1 cellular context compared by ENCODE assay signal in the genomic region with DNA sequence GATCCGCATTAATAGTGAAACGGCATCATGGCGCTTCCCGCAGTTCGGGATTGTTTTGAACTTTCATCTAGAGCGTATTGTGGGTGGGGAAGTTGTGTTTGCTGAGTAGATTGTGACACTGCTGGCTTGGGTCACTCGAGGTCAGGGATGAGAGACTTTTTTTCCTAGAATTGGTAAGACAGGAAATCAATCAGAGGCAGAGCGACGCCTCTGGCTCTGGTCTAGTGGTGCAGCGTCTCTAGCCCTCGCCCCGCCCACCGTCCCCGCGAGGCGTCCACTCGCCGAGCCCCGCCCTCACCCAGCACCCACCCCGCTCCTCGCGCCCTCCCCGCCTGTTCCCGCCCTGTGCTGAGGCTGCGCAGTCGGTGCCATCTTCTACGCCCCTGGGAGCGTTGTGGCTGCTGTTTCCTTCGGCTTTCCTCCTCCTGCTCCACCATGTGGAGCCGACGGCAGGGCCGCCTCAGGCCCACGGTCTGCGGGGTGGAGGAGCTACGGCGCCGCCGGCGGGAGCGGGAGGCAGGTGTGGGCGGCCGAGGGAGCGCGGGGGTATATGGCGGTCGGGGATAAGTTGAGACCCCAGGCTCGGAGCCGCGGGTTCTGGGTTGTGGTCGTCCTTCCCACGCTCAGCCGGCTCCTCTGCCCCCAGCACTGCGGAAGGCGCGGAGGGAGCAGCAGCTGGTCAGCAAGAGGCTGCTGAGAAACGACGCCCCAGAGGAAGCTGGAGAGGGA.
TF ChIP-seq lines count a peak whose summit lies in the region.

A gene (plus strand): TSS at position 359 of the 729 bp plus-strand sequence. CDS start 77 bp downstream, at position 436.

TF ChIP-seq in HepG2, 621 proteins besides CTCF, POLR2A, EP300 and RAD21 (continued from another document and continues in another):
- TF ChIP-seq, protein P1, sequence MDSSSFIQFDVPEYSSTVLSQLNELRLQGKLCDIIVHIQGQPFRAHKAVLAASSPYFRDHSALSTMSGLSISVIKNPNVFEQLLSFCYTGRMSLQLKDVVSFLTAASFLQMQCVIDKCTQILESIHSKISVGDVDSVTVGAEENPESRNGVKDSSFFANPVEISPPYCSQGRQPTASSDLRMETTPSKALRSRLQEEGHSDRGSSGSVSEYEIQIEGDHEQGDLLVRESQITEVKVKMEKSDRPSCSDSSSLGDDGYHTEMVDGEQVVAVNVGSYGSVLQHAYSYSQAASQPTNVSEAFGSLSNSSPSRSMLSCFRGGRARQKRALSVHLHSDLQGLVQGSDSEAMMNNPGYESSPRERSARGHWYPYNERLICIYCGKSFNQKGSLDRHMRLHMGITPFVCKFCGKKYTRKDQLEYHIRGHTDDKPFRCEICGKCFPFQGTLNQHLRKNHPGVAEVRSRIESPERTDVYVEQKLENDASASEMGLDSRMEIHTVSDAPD (CRISPR knock-in tag; IDR thresholded peaks at IDR 0.05): no peak
- TF ChIP-seq, protein P2, sequence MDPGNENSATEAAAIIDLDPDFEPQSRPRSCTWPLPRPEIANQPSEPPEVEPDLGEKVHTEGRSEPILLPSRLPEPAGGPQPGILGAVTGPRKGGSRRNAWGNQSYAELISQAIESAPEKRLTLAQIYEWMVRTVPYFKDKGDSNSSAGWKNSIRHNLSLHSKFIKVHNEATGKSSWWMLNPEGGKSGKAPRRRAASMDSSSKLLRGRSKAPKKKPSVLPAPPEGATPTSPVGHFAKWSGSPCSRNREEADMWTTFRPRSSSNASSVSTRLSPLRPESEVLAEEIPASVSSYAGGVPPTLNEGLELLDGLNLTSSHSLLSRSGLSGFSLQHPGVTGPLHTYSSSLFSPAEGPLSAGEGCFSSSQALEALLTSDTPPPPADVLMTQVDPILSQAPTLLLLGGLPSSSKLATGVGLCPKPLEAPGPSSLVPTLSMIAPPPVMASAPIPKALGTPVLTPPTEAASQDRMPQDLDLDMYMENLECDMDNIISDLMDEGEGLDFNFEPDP (CRISPR knock-in tag; conservative IDR thresholded peaks at IDR 0.05): no peak
- TF ChIP-seq RFXAP (CRISPR knock-in tag; IDR thresholded peaks at IDR 0.05; ENCODE audit: borderline replicate concordance) (0 out of 2 replicates have a peak, but pooled peaks have one; percentile 43), ZNF253 (CRISPR knock-in tag; IDR thresholded peaks at IDR 0.05; ENCODE audit: borderline replicate concordance) (no peak; the same call in 1 of the 2 replicates), TEAD2 (CRISPR knock-in tag; IDR thresholded peaks at IDR 0.05) (no peak), ONECUT2 (CRISPR knock-in tag; IDR thresholded peaks at IDR 0.05) (peak; percentile 80; the same call in 1 of the 2 replicates), ZNF383 (CRISPR knock-in tag; IDR thresholded peaks at IDR 0.05; ENCODE audit: borderline replicate concordance) (peak; percentile 97; the same call in 1 of the 2 replicates), JUN (CRISPR knock-in tag; IDR thresholded peaks at IDR 0.05) (no peak; the same call in 1 of the 2 replicates), GTF2F1 (IDR thresholded peaks at IDR 0.05; ENCODE audit: low read length) (no peak), ZSCAN22 (CRISPR knock-in tag; IDR thresholded peaks at IDR 0.05) (no peak), RFX1 (IDR thresholded peaks at IDR 0.05) (no peak), XRCC5 (optimal IDR thresholded peaks at IDR 0.05; ENCODE audit: low read length) (no peak), AKAP8 (CRISPR knock-in tag; IDR thresholded peaks at IDR 0.05) (peak; percentile 53; the same call in 1 of the 2 replicates), PAWR (CRISPR knock-in tag; IDR thresholded peaks at IDR 0.05; ENCODE audit: borderline replicate concordance) (no peak), FOXK1 (CRISPR knock-in tag; IDR thresholded peaks at IDR 0.05; ENCODE audit: borderline replicate concordance, low read depth) (peak; percentile 74; the same call in 1 of the 2 replicates), SMARCC2 (IDR thresholded peaks at IDR 0.05) (no peak), DMAP1 (CRISPR knock-in tag; IDR thresholded peaks at IDR 0.05) (peak; percentile 88), ZNF607 (CRISPR knock-in tag; IDR thresholded peaks at IDR 0.05; ENCODE audit: borderline replicate concordance) (peak; percentile 78), ZNF879 (CRISPR knock-in tag; IDR thresholded peaks at IDR 0.05) (no peak), ATF1 (CRISPR knock-in tag; IDR thresholded peaks at IDR 0.05) (0 out of 2 replicates have a peak, but pooled peaks have one; percentile 19), ZNF678 (CRISPR knock-in tag; IDR thresholded peaks at IDR 0.05) (peak; percentile 55; the same call in 1 of the 2 replicates), ZNF792 (CRISPR knock-in tag; IDR thresholded peaks at IDR 0.05) (peak; percentile 51; the same call in 1 of the 2 replicates), ZFYVE20 (CRISPR knock-in tag; IDR thresholded peaks at IDR 0.05; ENCODE audit: borderline replicate concordance, low read depth) (no peak), ZNF251 (CRISPR knock-in tag; IDR thresholded peaks at IDR 0.05) (no peak), FOXA3 (CRISPR knock-in tag; IDR thresholded peaks at IDR 0.05) (peak; percentile 88), MLLT10 (CRISPR knock-in tag; IDR thresholded peaks at IDR 0.05) (no peak), MED8 (CRISPR knock-in tag; IDR thresholded peaks at IDR 0.05; ENCODE audit: insufficient replicate concordance) (no peak)
- TF ChIP-seq, protein P3, sequence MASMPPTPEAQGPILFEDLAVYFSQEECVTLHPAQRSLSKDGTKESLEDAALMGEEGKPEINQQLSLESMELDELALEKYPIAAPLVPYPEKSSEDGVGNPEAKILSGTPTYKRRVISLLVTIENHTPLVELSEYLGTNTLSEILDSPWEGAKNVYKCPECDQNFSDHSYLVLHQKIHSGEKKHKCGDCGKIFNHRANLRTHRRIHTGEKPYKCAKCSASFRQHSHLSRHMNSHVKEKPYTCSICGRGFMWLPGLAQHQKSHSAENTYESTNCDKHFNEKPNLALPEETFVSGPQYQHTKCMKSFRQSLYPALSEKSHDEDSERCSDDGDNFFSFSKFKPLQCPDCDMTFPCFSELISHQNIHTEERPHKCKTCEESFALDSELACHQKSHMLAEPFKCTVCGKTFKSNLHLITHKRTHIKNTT (CRISPR knock-in tag; IDR thresholded peaks at IDR 0.05): no peak
- TF ChIP-seq, protein P4, sequence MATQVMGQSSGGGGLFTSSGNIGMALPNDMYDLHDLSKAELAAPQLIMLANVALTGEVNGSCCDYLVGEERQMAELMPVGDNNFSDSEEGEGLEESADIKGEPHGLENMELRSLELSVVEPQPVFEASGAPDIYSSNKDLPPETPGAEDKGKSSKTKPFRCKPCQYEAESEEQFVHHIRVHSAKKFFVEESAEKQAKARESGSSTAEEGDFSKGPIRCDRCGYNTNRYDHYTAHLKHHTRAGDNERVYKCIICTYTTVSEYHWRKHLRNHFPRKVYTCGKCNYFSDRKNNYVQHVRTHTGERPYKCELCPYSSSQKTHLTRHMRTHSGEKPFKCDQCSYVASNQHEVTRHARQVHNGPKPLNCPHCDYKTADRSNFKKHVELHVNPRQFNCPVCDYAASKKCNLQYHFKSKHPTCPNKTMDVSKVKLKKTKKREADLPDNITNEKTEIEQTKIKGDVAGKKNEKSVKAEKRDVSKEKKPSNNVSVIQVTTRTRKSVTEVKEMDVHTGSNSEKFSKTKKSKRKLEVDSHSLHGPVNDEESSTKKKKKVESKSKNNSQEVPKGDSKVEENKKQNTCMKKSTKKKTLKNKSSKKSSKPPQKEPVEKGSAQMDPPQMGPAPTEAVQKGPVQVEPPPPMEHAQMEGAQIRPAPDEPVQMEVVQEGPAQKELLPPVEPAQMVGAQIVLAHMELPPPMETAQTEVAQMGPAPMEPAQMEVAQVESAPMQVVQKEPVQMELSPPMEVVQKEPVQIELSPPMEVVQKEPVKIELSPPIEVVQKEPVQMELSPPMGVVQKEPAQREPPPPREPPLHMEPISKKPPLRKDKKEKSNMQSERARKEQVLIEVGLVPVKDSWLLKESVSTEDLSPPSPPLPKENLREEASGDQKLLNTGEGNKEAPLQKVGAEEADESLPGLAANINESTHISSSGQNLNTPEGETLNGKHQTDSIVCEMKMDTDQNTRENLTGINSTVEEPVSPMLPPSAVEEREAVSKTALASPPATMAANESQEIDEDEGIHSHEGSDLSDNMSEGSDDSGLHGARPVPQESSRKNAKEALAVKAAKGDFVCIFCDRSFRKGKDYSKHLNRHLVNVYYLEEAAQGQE (IDR thresholded peaks at IDR 0.05; ENCODE audit: borderline replicate concordance in 1 of 2, low read depth in 1 of 2, low read length in 2 of 2): no peak; a peak in 1 of 4 replicates
- TF ChIP-seq, protein P5, sequence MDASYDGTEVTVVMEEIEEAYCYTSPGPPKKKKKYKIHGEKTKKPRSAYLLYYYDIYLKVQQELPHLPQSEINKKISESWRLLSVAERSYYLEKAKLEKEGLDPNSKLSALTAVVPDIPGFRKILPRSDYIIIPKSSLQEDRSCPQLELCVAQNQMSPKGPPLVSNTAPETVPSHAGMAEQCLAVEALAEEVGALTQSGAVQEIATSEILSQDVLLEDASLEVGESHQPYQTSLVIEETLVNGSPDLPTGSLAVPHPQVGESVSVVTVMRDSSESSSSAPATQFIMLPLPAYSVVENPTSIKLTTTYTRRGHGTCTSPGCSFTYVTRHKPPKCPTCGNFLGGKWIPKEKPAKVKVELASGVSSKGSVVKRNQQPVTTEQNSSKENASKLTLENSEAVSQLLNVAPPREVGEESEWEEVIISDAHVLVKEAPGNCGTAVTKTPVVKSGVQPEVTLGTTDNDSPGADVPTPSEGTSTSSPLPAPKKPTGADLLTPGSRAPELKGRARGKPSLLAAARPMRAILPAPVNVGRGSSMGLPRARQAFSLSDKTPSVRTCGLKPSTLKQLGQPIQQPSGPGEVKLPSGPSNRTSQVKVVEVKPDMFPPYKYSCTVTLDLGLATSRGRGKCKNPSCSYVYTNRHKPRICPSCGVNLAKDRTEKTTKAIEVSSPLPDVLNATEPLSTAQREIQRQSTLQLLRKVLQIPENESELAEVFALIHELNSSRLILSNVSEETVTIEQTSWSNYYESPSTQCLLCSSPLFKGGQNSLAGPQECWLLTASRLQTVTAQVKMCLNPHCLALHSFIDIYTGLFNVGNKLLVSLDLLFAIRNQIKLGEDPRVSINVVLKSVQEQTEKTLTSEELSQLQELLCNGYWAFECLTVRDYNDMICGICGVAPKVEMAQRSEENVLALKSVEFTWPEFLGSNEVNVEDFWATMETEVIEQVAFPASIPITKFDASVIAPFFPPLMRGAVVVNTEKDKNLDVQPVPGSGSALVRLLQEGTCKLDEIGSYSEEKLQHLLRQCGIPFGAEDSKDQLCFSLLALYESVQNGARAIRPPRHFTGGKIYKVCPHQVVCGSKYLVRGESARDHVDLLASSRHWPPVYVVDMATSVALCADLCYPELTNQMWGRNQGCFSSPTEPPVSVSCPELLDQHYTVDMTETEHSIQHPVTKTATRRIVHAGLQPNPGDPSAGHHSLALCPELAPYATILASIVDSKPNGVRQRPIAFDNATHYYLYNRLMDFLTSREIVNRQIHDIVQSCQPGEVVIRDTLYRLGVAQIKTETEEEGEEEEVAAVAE (CRISPR knock-in tag; IDR thresholded peaks at IDR 0.05; ENCODE audit: borderline replicate concordance): peak; percentile 89; the same call in 1 of the 2 replicates
- TF ChIP-seq, protein P6, sequence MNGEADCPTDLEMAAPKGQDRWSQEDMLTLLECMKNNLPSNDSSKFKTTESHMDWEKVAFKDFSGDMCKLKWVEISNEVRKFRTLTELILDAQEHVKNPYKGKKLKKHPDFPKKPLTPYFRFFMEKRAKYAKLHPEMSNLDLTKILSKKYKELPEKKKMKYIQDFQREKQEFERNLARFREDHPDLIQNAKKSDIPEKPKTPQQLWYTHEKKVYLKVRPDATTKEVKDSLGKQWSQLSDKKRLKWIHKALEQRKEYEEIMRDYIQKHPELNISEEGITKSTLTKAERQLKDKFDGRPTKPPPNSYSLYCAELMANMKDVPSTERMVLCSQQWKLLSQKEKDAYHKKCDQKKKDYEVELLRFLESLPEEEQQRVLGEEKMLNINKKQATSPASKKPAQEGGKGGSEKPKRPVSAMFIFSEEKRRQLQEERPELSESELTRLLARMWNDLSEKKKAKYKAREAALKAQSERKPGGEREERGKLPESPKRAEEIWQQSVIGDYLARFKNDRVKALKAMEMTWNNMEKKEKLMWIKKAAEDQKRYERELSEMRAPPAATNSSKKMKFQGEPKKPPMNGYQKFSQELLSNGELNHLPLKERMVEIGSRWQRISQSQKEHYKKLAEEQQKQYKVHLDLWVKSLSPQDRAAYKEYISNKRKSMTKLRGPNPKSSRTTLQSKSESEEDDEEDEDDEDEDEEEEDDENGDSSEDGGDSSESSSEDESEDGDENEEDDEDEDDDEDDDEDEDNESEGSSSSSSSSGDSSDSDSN (CRISPR knock-in tag; IDR thresholded peaks at IDR 0.05): peak; percentile 64; the same call in 1 of the 2 replicates
- TF ChIP-seq, protein P7, sequence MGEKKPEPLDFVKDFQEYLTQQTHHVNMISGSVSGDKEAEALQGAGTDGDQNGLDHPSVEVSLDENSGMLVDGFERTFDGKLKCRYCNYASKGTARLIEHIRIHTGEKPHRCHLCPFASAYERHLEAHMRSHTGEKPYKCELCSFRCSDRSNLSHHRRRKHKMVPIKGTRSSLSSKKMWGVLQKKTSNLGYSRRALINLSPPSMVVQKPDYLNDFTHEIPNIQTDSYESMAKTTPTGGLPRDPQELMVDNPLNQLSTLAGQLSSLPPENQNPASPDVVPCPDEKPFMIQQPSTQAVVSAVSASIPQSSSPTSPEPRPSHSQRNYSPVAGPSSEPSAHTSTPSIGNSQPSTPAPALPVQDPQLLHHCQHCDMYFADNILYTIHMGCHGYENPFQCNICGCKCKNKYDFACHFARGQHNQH (CRISPR knock-in tag; IDR thresholded peaks at IDR 0.05): peak; percentile 74
- TF ChIP-seq, protein P8, sequence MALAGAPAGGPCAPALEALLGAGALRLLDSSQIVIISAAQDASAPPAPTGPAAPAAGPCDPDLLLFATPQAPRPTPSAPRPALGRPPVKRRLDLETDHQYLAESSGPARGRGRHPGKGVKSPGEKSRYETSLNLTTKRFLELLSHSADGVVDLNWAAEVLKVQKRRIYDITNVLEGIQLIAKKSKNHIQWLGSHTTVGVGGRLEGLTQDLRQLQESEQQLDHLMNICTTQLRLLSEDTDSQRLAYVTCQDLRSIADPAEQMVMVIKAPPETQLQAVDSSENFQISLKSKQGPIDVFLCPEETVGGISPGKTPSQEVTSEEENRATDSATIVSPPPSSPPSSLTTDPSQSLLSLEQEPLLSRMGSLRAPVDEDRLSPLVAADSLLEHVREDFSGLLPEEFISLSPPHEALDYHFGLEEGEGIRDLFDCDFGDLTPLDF (CRISPR knock-in tag; IDR thresholded peaks at IDR 0.05): no peak
- TF ChIP-seq, protein P9, sequence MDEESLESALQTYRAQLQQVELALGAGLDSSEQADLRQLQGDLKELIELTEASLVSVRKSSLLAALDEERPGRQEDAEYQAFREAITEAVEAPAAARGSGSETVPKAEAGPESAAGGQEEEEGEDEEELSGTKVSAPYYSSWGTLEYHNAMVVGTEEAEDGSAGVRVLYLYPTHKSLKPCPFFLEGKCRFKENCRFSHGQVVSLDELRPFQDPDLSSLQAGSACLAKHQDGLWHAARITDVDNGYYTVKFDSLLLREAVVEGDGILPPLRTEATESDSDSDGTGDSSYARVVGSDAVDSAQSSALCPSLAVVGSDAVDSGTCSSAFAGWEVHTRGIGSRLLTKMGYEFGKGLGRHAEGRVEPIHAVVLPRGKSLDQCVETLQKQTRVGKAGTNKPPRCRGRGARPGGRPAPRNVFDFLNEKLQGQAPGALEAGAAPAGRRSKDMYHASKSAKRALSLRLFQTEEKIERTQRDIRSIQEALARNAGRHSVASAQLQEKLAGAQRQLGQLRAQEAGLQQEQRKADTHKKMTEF (CRISPR knock-in tag; IDR thresholded peaks at IDR 0.05): peak; percentile 93; the same call in 1 of the 2 replicates
